ENCODE assay signal across 8 cellular contexts in genomic region chr6:36028088-36028886, GRCh38. TPM values are rescaled to one million over a fixed set of nuclear protein-coding genes. Genes with fewer than 3 reads are reported as not detected.
DNase-seq lines count a peak whose midpoint lies in the region; ATAC-seq, FAIRE-seq and TF ChIP-seq lines count a peak whose summit lies in the region.

No MANE protein-coding gene starts in this region.

- H3K4me2 ChIP-seq in DOHH2 (ENCODE audit: low read length) (peak overlapping the region; percentile 80), Karpas-422 (ENCODE audit: low read depth, low read length, poor library complexity, severe bottlenecking) (peak overlapping the region; percentile 89), H1 (ENCODE audit: insufficient read depth in 1 of 2, low read depth in 2 of 2, low read length in 2 of 2) (peak overlapping the region; percentile 77 to 93)

- no peaks in the 10 kb centered on the region for H3F3A ChIP-seq in DOHH2 (ENCODE audit: control insufficient read depth, insufficient read depth)

- 2% methylated on average over 39 of the region's 45 CpGs; no CpG with 5 or more reads in 1 of the 2 experiments for WGBS in H1 (ENCODE audit: extremely low coverage in 1 of 2, insufficient coverage in 1 of 2, insufficient read length in 1 of 2, insufficient replicate concordance in 2 of 2, low coverage in 1 of 2, low lambda C conversion rate in 2 of 2, missing lambda C conversion rate in 1 of 2), 2 experiments

- ATAC-seq in GM21723 (IDR thresholded peaks at IDR 0.05; ENCODE audit: unreplicated experiment), result peak; percentile 24

- H3K9me3 ChIP-seq in DOHH2 (ENCODE audit: control insufficient read depth, insufficient read depth, low read length) (no peaks in the 10 kb centered on the region), Karpas-422 (ENCODE audit: low read length) (no peaks in the 10 kb centered on the region), H1 (ENCODE audit: insufficient read depth in 2 of 2, low read depth in 1 of 2, low read length in 1 of 2) (no peaks in the 10 kb centered on the region)

- 0 out of 2 replicates have a peak overlapping the region, but pooled peaks have one; percentile 44 for H2BK5ac ChIP-seq in H1 (ENCODE audit: low read depth, low read length)

- H3K79me1 ChIP-seq in H1 (ENCODE audit: low read depth, low read length), result peaks cover 4% of the 10 kb centered on the region

- no peaks in the 10 kb centered on the region; the same call in 1 of the 2 replicates for H4K20me1 ChIP-seq in DOHH2 (ENCODE audit: control insufficient read depth, insufficient read depth, low read depth, low read length)
- H4K20me1 ChIP-seq in Karpas-422 (ENCODE audit: insufficient read depth, low read depth, low read length), result peaks cover 4% of the 10 kb centered on the region; the same call in 1 of the 2 replicates
- peaks cover 0 to 4% of the 10 kb centered on the region in 2 experiments for H4K20me1 ChIP-seq in H1 (replicated peaks in 1 of 2; ENCODE audit: control insufficient read depth in 1 of 2, insufficient read depth in 2 of 2, low read length in 2 of 2)

- H3K4me1 ChIP-seq in DOHH2 (ENCODE audit: control insufficient read depth, low read length), result peaks cover 27% of the 10 kb centered on the region
- peaks cover 22% of the 10 kb centered on the region for H3K4me1 ChIP-seq in Karpas-422 (ENCODE audit: low read length)
- H3K4me1 ChIP-seq in H1 (replicated peaks in 1 of 4; ENCODE audit: control insufficient read depth in 3 of 4, insufficient read depth in 4 of 4, low read length in 3 of 4), result peaks cover 0 to 19% (median 13%) of the 10 kb centered on the region in 4 experiments; a peak in 5 of 7 replicates

- no peak overlapping the region for H2BK20ac ChIP-seq in H1 (ENCODE audit: low read length)

- no peak overlapping the region; the same call in 1 of the 2 replicates for H2BK12ac ChIP-seq in H1 (ENCODE audit: low read depth, low read length)

- FAIRE-seq in H1 (lab: Jason Lieb, UNC), result no peak

- H3K18ac ChIP-seq in H1 (ENCODE audit: extremely low read depth, low read length), result 0 out of 2 replicates have a peak overlapping the region, but pooled peaks have one; percentile 15

- H3K4me1 Mint-ChIP-seq in mesothelial cell of epicardium, result peaks cover 55% of the 10 kb centered on the region

- H3K14ac ChIP-seq in H1 (ENCODE audit: insufficient read length), result no peak overlapping the region

- H4K8ac ChIP-seq in H1 (ENCODE audit: extremely low read depth, insufficient read depth, low read length), result peak overlapping the region; percentile 93; the same call in 1 of the 2 replicates

- DNase-seq in Karpas-422, result peak; percentile 73
- peak; percentile 35 to 37 for DNase-seq in activated CD4-positive, alpha-beta T cell treated with anti-CD3 and anti-CD28 coated beads, Interleukin-2, amount 50 U/mL, for 24 hours (ENCODE audit: low read depth in 1 of 2, low spot score in 1 of 2)
- peak in 1 of 2 experiments; percentile 61 for DNase-seq in H1 (ENCODE audit: low read depth in 1 of 2, low spot score in 2 of 2)
- peak; percentile 28 to 57 for DNase-seq in mesothelial cell of epicardium (ENCODE audit: low spot score in 2 of 2, unreplicated experiment in 2 of 2)
- DNase-seq in stimulated activated CD8-positive, alpha-beta memory T cell treated with anti-CD3 and anti-CD28 coated beads, Interleukin-2, amount 100 ng/mL, for 48 hours (ENCODE audit: low read depth in 2 of 2), result peak; percentile 14 to 23
- no peak for DNase-seq in NCI-H1048 (lab: John Stamatoyannopoulos, UW)

- POLR2A ChIA-PET in H1 (lab: Charles Lee; ENCODE audit: partially characterized antibody), result interaction anchor here (0.8 to 2.4 kb wide), 22 partner anchors 8 to 426 kb away, joined by 3 to 13 read pairs (median 4); partner anchors contain the start of genes BRPF3 and SRPK1

- H3K23me2 ChIP-seq in H1 (ENCODE audit: low read depth, low read length), result peaks cover 15% of the 10 kb centered on the region

- H3K27ac Mint-ChIP-seq in mesothelial cell of epicardium, result peak overlapping the region; percentile 93

- CTCF ChIA-PET in H1 (lab: Charles Lee; ENCODE audit: partially characterized antibody), result interaction anchor here (0.7 to 6.1 kb wide), 13 partner anchors 10 to 181 kb away, joined by 3 to 57 read pairs (median 3); no protein-coding TSS in a partner anchor

- no peaks in the 10 kb centered on the region for H3K36me3 Mint-ChIP-seq in mesothelial cell of epicardium

- no peaks in the 10 kb centered on the region for H3K27me3 Mint-ChIP-seq in mesothelial cell of epicardium (ENCODE audit: low read depth)

- TF ChIP-seq CTCF in DOHH2 (IDR thresholded peaks at IDR 0.05; ENCODE audit: low read depth, low read length, poor library complexity, severe bottlenecking) (no peak), H1 (IDR thresholded peaks at IDR 0.05; ENCODE audit: control extremely low read depth in 1 of 3, insufficient read depth in 1 of 3, low read depth in 1 of 3, low read length in 3 of 3) (no peak), mesothelial cell of epicardium (IDR thresholded peaks at IDR 0.05; ENCODE audit: unreplicated experiment) (no peak)

- H3K27ac ChIP-seq in DOHH2 (ENCODE audit: low read depth, low read length) (peak overlapping the region; percentile 52), Karpas-422 (ENCODE audit: low read length) (peak overlapping the region; percentile 78), H1 (ENCODE audit: low read depth, low read length) (peak overlapping the region; percentile 67; the same call in 1 of the 2 replicates)

- H4K91ac ChIP-seq in H1 (replicated peaks; ENCODE audit: insufficient read length, low read length), result peak overlapping the region; percentile 75

- TF ChIP-seq POLR2A in H1 (IDR thresholded peaks at IDR 0.05; ENCODE audit: control extremely low read depth in 1 of 2, low read depth in 2 of 2, low read length in 2 of 2), result no peak

- TF ChIP-seq EP300 in H1 (IDR thresholded peaks at IDR 0.05; ENCODE audit: borderline replicate concordance in 1 of 2, low read depth in 2 of 2, low read length in 2 of 2), result no peak

- no peak overlapping the region for H2BK15ac ChIP-seq in H1 (ENCODE audit: low read length)

- H2AK5ac ChIP-seq in H1 (ENCODE audit: low read depth, low read length), result no peak overlapping the region

- H3K36me3 ChIP-seq in DOHH2 (ENCODE audit: control insufficient read depth, low read length), result peaks cover 13% of the 10 kb centered on the region
- no peaks in the 10 kb centered on the region for H3K36me3 ChIP-seq in Karpas-422 (ENCODE audit: insufficient read depth, low read length)
- no peaks in the 10 kb centered on the region for H3K36me3 ChIP-seq in H1 (ENCODE audit: control insufficient read depth in 2 of 4, insufficient read depth in 4 of 4, low read length in 3 of 4)

- peak overlapping the region; percentile 57 for H3K4ac ChIP-seq in H1 (replicated peaks; ENCODE audit: insufficient read length, low read depth, low read length)

- H3K56ac ChIP-seq in H1 (replicated peaks; ENCODE audit: insufficient read length, low read depth, low read length), result peak overlapping the region; percentile 17

- H3K27me3 ChIP-seq in DOHH2 (ENCODE audit: control insufficient read depth, low read length), result peaks cover 21% of the 10 kb centered on the region
- H3K27me3 ChIP-seq in Karpas-422 (ENCODE audit: low read length), result no peaks in the 10 kb centered on the region
- no peaks in the 10 kb centered on the region for H3K27me3 ChIP-seq in H1 (replicated peaks in 1 of 4; ENCODE audit: control insufficient read depth in 3 of 4, extremely low read depth in 1 of 4, insufficient read depth in 3 of 4, low read length in 3 of 4)

- H4K5ac ChIP-seq in H1 (ENCODE audit: insufficient read length, low read depth, low read length), result no peak overlapping the region

- H2AFZ ChIP-seq in Karpas-422 (ENCODE audit: low read length), result peak overlapping the region; percentile 48; the same call in 1 of the 2 replicates
- H2AFZ ChIP-seq in H1 (ENCODE audit: low read length), result no peak overlapping the region

- H3K9me2 ChIP-seq in DOHH2 (replicated peaks; ENCODE audit: control insufficient read depth, low read length) (no peaks in the 10 kb centered on the region), Karpas-422 (replicated peaks; ENCODE audit: insufficient read depth, low read length) (no peaks in the 10 kb centered on the region)

- H3K23ac ChIP-seq in H1 (ENCODE audit: insufficient read length), result peak overlapping the region; percentile 1

- H3K79me2 ChIP-seq in DOHH2 (ENCODE audit: control insufficient read depth, low read length) (peaks cover 57% of the 10 kb centered on the region), Karpas-422 (ENCODE audit: low read length) (peaks cover 57% of the 10 kb centered on the region), H1 (ENCODE audit: control insufficient read depth in 1 of 2, insufficient read depth in 2 of 2, low read length in 2 of 2) (peaks cover 0 to 51% of the 10 kb centered on the region in 2 experiments; a peak in 3 of 4 replicates)

- H3K4me3 ChIP-seq in DOHH2 (ENCODE audit: low read length) (peak overlapping the region; percentile 100), Karpas-422 (ENCODE audit: low read length) (peak overlapping the region; percentile 100), H1 (ENCODE audit: extremely low read depth in 1 of 4, insufficient read depth in 2 of 4, low read depth in 3 of 4, low read length in 4 of 4) (peak overlapping the region; percentile 91 to 95 (median 93))

- TF ChIP-seq RAD21 in H1 (IDR thresholded peaks at IDR 0.05 in 1 of 2, conservative IDR thresholded peaks at IDR 0.05 in 1 of 2; ENCODE audit: low read depth in 2 of 2, low read length in 2 of 2), result no peak

- H3K9ac ChIP-seq in Karpas-422 (ENCODE audit: low read length), result peak overlapping the region; percentile 99
- peak overlapping the region; percentile 80 to 92 (median 86) for H3K9ac ChIP-seq in H1 (replicated peaks in 1 of 4; ENCODE audit: extremely low read depth in 1 of 4, low read depth in 3 of 4, low read length in 3 of 4)

- H3K9me3 Mint-ChIP-seq in mesothelial cell of epicardium, result no peaks in the 10 kb centered on the region

- H3K4me3 Mint-ChIP-seq in mesothelial cell of epicardium, result peak overlapping the region; percentile 85

- H2BK120ac ChIP-seq in H1 (replicated peaks; ENCODE audit: low read depth, low read length), result peak overlapping the region; percentile 21

RNA-seq across cellular contexts. Expression of gene MAPK14, which starts 0.7 kb away (rescaled TPM):
- 46.2 and 56.1 TPM in 2 replicates for total RNA-seq in Karpas-422 (2014; rRNA removed; shearing (Covaris generic); ENCODE audit: low replicate concordance)
- 33.2 and 39.3 TPM in 2 replicates for total RNA-seq in H1 (2021; fragmentation: NEBNext Ultra II Directional; extraction: Animal tissue kit (Norgen Biotek cat#: 25700))
- polyA plus RNA-seq in H1 (2011; rRNA removed), result 15.9 and 18.1 TPM in 2 replicates
- polyA plus RNA-seq in H1 (2011; cell fraction: cytosol; rRNA removed), result 20.6 TPM
- 18.1 TPM for polyA plus RNA-seq in H1 (2011; cell fraction: nucleus; rRNA removed)
- polyA plus RNA-seq in H1 (2012, experiment 1 of 2), result 20.5 to 29.3 TPM (median 23.2 TPM) in 4 replicates
- 5.6 TPM for polyA plus RNA-seq in H1 (2012, experiment 2 of 2)
- 14.8 TPM for polyA plus RNA-seq in H1 (2013, experiment 1 of 2)
- 14.9 TPM for polyA plus RNA-seq in H1 (2013, experiment 2 of 2)
- 49.4 and 84.0 TPM in 2 replicates for polyA minus RNA-seq in H1 (2011; rRNA and poly(A)+ RNA removed)
- polyA minus RNA-seq in H1 (2011; cell fraction: cytosol; rRNA and poly(A)+ RNA removed), result 31.4 TPM
- 59.9 TPM for polyA minus RNA-seq in H1 (2011; cell fraction: nucleus; rRNA and poly(A)+ RNA removed)
- total RNA-seq in mesothelial cell of epicardium, result 51.1 to 54.8 TPM (median 54.8 TPM) in 3 replicates

RNA-seq across cellular contexts. Expression of gene SLC26A8, which starts 3.8 kb away (rescaled TPM):
- not detected in 2 replicates for total RNA-seq in Karpas-422 (2014; rRNA removed; shearing (Covaris generic); ENCODE audit: low replicate concordance)
- 0.56 and 1.1 TPM in 2 replicates for total RNA-seq in H1 (2021; fragmentation: NEBNext Ultra II Directional; extraction: Animal tissue kit (Norgen Biotek cat#: 25700))
- polyA plus RNA-seq in H1 (2011; rRNA removed), result 0.57 and 0.86 TPM in 2 replicates
- polyA plus RNA-seq in H1 (2011; cell fraction: cytosol; rRNA removed), result 0.32 TPM
- polyA plus RNA-seq in H1 (2011; cell fraction: nucleus; rRNA removed), result 0.56 TPM
- polyA plus RNA-seq in H1 (2012, experiment 1 of 2), result 0.36 to 1.5 TPM (median 0.65 TPM) in 4 replicates
- 0.13 TPM for polyA plus RNA-seq in H1 (2012, experiment 2 of 2)
- 0.32 TPM for polyA plus RNA-seq in H1 (2013, experiment 1 of 2)
- 0.66 TPM for polyA plus RNA-seq in H1 (2013, experiment 2 of 2)
- polyA minus RNA-seq in H1 (2011; rRNA and poly(A)+ RNA removed), result 0.24 and 0.28 TPM in 2 replicates
- polyA minus RNA-seq in H1 (2011; cell fraction: cytosol; rRNA and poly(A)+ RNA removed), result not detected
- polyA minus RNA-seq in H1 (2011; cell fraction: nucleus; rRNA and poly(A)+ RNA removed), result 0.70 TPM
- 0.27 to 0.38 TPM (median 0.29 TPM) in 3 replicates for total RNA-seq in mesothelial cell of epicardium
